Comparison of ENCODE assay signal across 13 cellular contexts in the genomic region with DNA sequence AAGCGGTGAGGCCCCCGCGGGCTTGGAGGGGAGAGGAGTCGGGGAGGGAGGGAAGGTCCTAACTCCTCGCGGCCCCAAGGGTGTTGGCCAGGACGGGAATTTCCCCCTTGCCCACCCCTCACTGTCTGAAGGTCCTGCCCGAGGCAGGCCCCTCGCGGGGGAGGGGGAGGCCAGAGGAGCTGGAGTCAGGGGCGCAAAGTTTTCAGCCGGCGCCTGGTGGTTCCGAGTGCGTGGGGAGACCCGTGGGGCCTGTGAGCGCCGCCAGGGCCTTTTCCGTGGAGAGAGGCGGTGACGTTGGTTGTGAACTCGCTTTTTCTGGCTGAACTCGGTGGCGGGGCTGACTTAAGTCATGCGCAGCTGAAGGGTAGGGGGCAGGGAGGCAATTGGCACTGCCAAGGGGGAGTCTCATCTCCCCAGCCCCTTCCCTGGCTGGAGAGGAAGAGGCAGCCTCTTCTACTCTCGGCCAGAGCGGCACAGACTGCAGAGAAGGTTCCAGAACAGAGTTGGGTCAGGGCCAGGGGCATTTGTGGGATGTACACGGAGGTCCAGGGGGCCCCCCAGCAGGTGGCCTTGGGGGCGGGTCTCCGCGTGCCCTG. TPM values are rescaled to one million over a fixed set of nuclear protein-coding genes. Genes with fewer than 3 reads are reported as not detected.
DNase-seq lines count a peak whose midpoint lies in the region; ATAC-seq and TF ChIP-seq lines count a peak whose summit lies in the region.
"Had no signal": no experiment of that assay in that cellular context is flagged by ENCODE, and none has a peak within 500 bp of the region (broad histone marks: within the 10 kb centered on the region; RNA-seq: fewer than 3 reads in every experiment).

No MANE protein-coding gene starts in this region.

- H3K27me3 ChIP-seq in rectal smooth muscle tissue (ENCODE audit: control insufficient read depth, insufficient read depth, low read length) = peaks cover 17% of the 10 kb centered on the region

- peaks cover 10% of the 10 kb centered on the region; the same call in 1 of the 2 replicates for H3K4me1 Mint-ChIP-seq in WTC11

- H3K9ac ChIP-seq in rectal smooth muscle tissue (ENCODE audit: low read length) = peak overlapping the region; percentile 49

- ATAC-seq in WTC11 = peak; percentile 6; the same call in 1 of the 2 replicates
- no peak for ATAC-seq in GM18907 (IDR thresholded peaks at IDR 0.05; ENCODE audit: unreplicated experiment)
- ATAC-seq in GM18517 (IDR thresholded peaks at IDR 0.05; ENCODE audit: unreplicated experiment) = no peak

- peak overlapping the region; percentile 97 for H3K27ac ChIP-seq in rectal smooth muscle tissue (ENCODE audit: low read depth, low read length)

- CTCF ChIA-PET in WTC11 (lab: Charles Lee) = interaction anchor here (0.6 to 1.0 kb wide), 2 partner anchors 27 to 34 kb away, joined by 3 read pairs; no protein-coding TSS in a partner anchor

- no peaks in the 10 kb centered on the region for H3K36me3 Mint-ChIP-seq in WTC11

- no peaks in the 10 kb centered on the region for H3K36me3 ChIP-seq in rectal smooth muscle tissue (ENCODE audit: control insufficient read depth, insufficient read depth, low read length)

- no peaks in the 10 kb centered on the region for H3K9me3 Mint-ChIP-seq in WTC11

- peak overlapping the region; percentile 61 for H3K4me3 Mint-ChIP-seq in WTC11

- H3K4me1 ChIP-seq in rectal smooth muscle tissue (ENCODE audit: control insufficient read depth, insufficient read depth, low read length) = peaks cover 47% of the 10 kb centered on the region

- peak; percentile 20 for DNase-seq in COLO668 (lab: John Stamatoyannopoulos, UW; ENCODE audit: unreplicated experiment)
- peak; percentile 37 for DNase-seq in WTC11 (ENCODE audit: low spot score)
- DNase-seq in iPS-NIHi11 (ENCODE audit: low spot score) = peak; percentile 57
- DNase-seq in NCI-H1417 treated with DMSO at 0.1 percent for 48 hours (lab: John Stamatoyannopoulos, UW) = no peak
- no peak for DNase-seq in HCEC 1CT
- DNase-seq: activated CD4-positive, alpha-beta T cell treated with anti-CD3 and anti-CD28 coated beads for 1 hour; GOT3; NCI-H1048 had no signal

- POLR2A ChIA-PET in WTC11 (lab: Charles Lee) = no interaction called here

- no peak for TF ChIP-seq CTCF in WTC11 (IDR thresholded peaks at IDR 0.05)

- H3K27ac Mint-ChIP-seq in WTC11 = no peak overlapping the region

- no peaks in the 10 kb centered on the region for H3K27me3 Mint-ChIP-seq in WTC11 (ENCODE audit: low read depth)

- peak overlapping the region; percentile 58 for H3K4me3 ChIP-seq in rectal smooth muscle tissue (ENCODE audit: low read length)

TF ChIP-seq in WTC11, 78 proteins besides CTCF, POLR2A, EP300 and RAD21:
- TF ChIP-seq E2F1 (CRISPR knock-in tag; IDR thresholded peaks at IDR 0.05) (no peak), USF2 (CRISPR knock-in tag; IDR thresholded peaks at IDR 0.05) (no peak), EMX1 (CRISPR knock-in tag; IDR thresholded peaks at IDR 0.05) (no peak), NR2C2 (CRISPR knock-in tag; IDR thresholded peaks at IDR 0.05) (no peak), PRRX2 (CRISPR knock-in tag; IDR thresholded peaks at IDR 0.05) (no peak), HMGXB4 (CRISPR knock-in tag; IDR thresholded peaks at IDR 0.05) (no peak), ZNF138 (CRISPR knock-in tag; conservative IDR thresholded peaks at IDR 0.05) (no peak)
- TF ChIP-seq, protein P1, sequence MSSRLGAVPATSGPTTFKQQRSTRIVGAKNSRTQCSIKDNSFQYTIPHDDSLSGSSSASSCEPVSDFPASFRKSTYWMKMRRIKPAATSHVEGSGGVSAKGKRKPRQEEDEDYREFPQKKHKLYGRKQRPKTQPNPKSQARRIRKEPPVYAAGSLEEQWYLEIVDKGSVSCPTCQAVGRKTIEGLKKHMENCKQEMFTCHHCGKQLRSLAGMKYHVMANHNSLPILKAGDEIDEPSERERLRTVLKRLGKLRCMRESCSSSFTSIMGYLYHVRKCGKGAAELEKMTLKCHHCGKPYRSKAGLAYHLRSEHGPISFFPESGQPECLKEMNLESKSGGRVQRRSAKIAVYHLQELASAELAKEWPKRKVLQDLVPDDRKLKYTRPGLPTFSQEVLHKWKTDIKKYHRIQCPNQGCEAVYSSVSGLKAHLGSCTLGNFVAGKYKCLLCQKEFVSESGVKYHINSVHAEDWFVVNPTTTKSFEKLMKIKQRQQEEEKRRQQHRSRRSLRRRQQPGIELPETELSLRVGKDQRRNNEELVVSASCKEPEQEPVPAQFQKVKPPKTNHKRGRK (CRISPR knock-in tag; IDR thresholded peaks at IDR 0.05; ENCODE audit: borderline replicate concordance) = no peak
TF ChIP-seq in WTC11: peak in this region for 0.

RNA-seq across cellular contexts. Expression of gene CACNA1H, which starts 1.5 kb away (rescaled TPM):
- total RNA-seq in WTC11 (2021) = 38.0 to 46.9 TPM (median 46.4 TPM) in 3 replicates
- total RNA-seq: RPMI7951 had no signal

RNA-seq across cellular contexts. Expression of gene C1QTNF8, which starts 58.3 kb away (rescaled TPM):
- total RNA-seq in WTC11 (2021) = 0.13 to 0.16 TPM in 2 of 3 replicates, not detected in the other
- total RNA-seq: renal cortical epithelial cell, RPMI7951 had no signal

Comparison
In these comparisons a context has a peak if more than half of its experiments do, and no peak if none do; other contexts are left out.
1. DNase-seq: peak in COLO668 (single experiment), WTC11 (single experiment) and iPS-NIHi11 (single experiment); none in NCI-H1417 treated with DMSO at 0.1 percent for 48 hours (single experiment) and HCEC 1CT (single experiment).